Comparison of ENCODE assay signal across 1 cellular context in the genomic region with DNA sequence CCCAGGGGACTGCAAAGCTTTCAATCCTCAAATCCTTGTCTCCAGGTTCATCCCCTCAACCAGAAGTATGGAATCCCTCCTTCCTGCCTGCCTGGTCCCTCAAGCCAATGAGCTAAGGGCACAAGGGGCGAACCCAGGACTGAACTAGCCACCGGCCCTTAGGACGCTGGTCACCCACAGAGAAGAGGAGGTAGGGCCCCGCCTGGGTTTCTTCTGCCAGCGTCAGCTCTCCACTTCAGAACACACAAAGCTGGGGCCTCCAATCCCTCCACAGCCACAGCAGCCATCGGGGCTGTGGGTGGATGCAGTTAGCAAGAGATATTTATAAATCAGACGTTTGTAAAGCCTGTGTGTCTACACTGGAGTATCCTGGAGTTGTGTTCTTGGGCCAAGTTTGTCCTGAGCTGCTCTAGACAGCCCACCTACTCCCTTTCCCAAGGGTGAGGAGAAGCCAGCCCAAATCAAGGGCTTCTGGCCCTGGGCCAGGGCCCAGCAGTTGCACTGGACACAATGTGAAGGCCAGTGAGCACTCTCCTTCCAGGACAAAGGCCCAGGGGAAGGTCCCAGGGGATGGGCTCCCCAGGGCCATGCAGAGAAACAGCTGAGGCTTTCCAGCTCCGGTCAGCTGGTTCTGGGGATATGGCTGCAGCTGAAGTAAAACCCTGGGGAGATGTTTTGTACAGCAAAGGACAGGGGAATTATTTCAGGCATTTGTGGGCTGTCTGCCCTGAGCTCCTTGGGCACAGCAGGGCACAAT.
TF ChIP-seq lines count a peak whose summit lies in the region.

No MANE protein-coding gene starts in this region.

TF ChIP-seq in HepG2, 621 proteins besides CTCF, POLR2A, EP300 and RAD21 (continued from another document and continues in another):
- TF ChIP-seq, protein P1, sequence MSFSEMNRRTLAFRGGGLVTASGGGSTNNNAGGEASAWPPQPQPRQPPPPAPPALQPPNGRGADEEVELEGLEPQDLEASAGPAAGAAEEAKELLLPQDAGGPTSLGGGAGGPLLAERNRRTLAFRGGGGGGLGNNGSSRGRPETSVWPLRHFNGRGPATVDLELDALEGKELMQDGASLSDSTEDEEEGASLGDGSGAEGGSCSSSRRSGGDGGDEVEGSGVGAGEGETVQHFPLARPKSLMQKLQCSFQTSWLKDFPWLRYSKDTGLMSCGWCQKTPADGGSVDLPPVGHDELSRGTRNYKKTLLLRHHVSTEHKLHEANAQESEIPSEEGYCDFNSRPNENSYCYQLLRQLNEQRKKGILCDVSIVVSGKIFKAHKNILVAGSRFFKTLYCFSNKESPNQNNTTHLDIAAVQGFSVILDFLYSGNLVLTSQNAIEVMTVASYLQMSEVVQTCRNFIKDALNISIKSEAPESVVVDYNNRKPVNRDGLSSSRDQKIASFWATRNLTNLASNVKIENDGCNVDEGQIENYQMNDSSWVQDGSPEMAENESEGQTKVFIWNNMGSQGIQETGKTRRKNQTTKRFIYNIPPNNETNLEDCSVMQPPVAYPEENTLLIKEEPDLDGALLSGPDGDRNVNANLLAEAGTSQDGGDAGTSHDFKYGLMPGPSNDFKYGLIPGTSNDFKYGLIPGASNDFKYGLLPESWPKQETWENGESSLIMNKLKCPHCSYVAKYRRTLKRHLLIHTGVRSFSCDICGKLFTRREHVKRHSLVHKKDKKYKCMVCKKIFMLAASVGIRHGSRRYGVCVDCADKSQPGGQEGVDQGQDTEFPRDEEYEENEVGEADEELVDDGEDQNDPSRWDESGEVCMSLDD (CRISPR knock-in tag; IDR thresholded peaks at IDR 0.05; ENCODE audit: borderline replicate concordance), result peak; percentile 18; the same call in 1 of the 2 replicates
- TF ChIP-seq TGIF2 (CRISPR knock-in tag; IDR thresholded peaks at IDR 0.05) (no peak), TCF7L2 (IDR thresholded peaks at IDR 0.05; ENCODE audit: low read depth, low read length) (no peak), NR2F2 (IDR thresholded peaks at IDR 0.05; ENCODE audit: borderline replicate concordance, low read depth) (0 out of 2 replicates have a peak, but pooled peaks have one; percentile 51), HDAC1 (CRISPR knock-in tag; IDR thresholded peaks at IDR 0.05) (peak; percentile 41; the same call in 1 of the 2 replicates), ZNF282 (IDR thresholded peaks at IDR 0.05; ENCODE audit: partially characterized antibody) (no peak), ETV6 (CRISPR knock-in tag; conservative IDR thresholded peaks at IDR 0.05) (0 out of 2 replicates have a peak, but pooled peaks have one; percentile 29), IRX3 (CRISPR knock-in tag; IDR thresholded peaks at IDR 0.05; ENCODE audit: borderline replicate concordance, low read depth) (peak; percentile 54; the same call in 1 of the 2 replicates), ZNF816 (CRISPR knock-in tag; IDR thresholded peaks at IDR 0.05; ENCODE audit: borderline replicate concordance) (peak; percentile 31; the same call in 1 of the 2 replicates), TP53 (CRISPR knock-in tag; conservative IDR thresholded peaks at IDR 0.05) (no peak), ZC3H4 (CRISPR knock-in tag; IDR thresholded peaks at IDR 0.05; ENCODE audit: borderline replicate concordance) (peak; percentile 45), GABPB1 (CRISPR knock-in tag; IDR thresholded peaks at IDR 0.05) (peak; percentile 22), POLR2G (IDR thresholded peaks at IDR 0.05; ENCODE audit: low read depth, low read length) (peak; percentile 81), ZNF670 (CRISPR knock-in tag; IDR thresholded peaks at IDR 0.05; ENCODE audit: borderline replicate concordance) (0 out of 2 replicates have a peak, but pooled peaks have one; percentile 60), HNRNPH1 (optimal IDR thresholded peaks at IDR 0.05; ENCODE audit: low read depth, low read length) (peak; percentile 60), CBX1 (IDR thresholded peaks at IDR 0.05; ENCODE audit: low read depth) (no peak), NR2C2 (CRISPR knock-in tag; IDR thresholded peaks at IDR 0.05; ENCODE audit: borderline replicate concordance) (0 out of 2 replicates have a peak, but pooled peaks have one; percentile 17), RBM39 (IDR thresholded peaks at IDR 0.05; ENCODE audit: low read depth, low read length, poor library complexity, severe bottlenecking) (peak; percentile 50), ZNF501 (CRISPR knock-in tag; IDR thresholded peaks at IDR 0.05) (peak; percentile 65; the same call in 1 of the 2 replicates), MYNN (CRISPR knock-in tag; IDR thresholded peaks at IDR 0.05; ENCODE audit: low read depth) (0 out of 2 replicates have a peak, but pooled peaks have one; percentile 48), ZEB1 (IDR thresholded peaks at IDR 0.05; ENCODE audit: insufficient replicate concordance, low read depth) (peak; percentile 32), AGO2 (optimal IDR thresholded peaks at IDR 0.05; ENCODE audit: low read depth, low read length) (peak; percentile 97), ARNT2 (CRISPR knock-in tag; IDR thresholded peaks at IDR 0.05; ENCODE audit: low read depth) (peak; percentile 55; the same call in 1 of the 2 replicates)
- TF ChIP-seq, protein P2, sequence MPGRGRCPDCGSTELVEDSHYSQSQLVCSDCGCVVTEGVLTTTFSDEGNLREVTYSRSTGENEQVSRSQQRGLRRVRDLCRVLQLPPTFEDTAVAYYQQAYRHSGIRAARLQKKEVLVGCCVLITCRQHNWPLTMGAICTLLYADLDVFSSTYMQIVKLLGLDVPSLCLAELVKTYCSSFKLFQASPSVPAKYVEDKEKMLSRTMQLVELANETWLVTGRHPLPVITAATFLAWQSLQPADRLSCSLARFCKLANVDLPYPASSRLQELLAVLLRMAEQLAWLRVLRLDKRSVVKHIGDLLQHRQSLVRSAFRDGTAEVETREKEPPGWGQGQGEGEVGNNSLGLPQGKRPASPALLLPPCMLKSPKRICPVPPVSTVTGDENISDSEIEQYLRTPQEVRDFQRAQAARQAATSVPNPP (CRISPR knock-in tag; IDR thresholded peaks at IDR 0.05), result peak; percentile 82
- TF ChIP-seq, protein P3, sequence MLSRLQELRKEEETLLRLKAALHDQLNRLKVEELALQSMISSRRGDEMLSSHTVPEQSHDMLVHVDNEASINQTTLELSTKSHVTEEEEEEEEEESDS (CRISPR knock-in tag; IDR thresholded peaks at IDR 0.05; ENCODE audit: borderline replicate concordance), result no peak
- TF ChIP-seq, protein P4, sequence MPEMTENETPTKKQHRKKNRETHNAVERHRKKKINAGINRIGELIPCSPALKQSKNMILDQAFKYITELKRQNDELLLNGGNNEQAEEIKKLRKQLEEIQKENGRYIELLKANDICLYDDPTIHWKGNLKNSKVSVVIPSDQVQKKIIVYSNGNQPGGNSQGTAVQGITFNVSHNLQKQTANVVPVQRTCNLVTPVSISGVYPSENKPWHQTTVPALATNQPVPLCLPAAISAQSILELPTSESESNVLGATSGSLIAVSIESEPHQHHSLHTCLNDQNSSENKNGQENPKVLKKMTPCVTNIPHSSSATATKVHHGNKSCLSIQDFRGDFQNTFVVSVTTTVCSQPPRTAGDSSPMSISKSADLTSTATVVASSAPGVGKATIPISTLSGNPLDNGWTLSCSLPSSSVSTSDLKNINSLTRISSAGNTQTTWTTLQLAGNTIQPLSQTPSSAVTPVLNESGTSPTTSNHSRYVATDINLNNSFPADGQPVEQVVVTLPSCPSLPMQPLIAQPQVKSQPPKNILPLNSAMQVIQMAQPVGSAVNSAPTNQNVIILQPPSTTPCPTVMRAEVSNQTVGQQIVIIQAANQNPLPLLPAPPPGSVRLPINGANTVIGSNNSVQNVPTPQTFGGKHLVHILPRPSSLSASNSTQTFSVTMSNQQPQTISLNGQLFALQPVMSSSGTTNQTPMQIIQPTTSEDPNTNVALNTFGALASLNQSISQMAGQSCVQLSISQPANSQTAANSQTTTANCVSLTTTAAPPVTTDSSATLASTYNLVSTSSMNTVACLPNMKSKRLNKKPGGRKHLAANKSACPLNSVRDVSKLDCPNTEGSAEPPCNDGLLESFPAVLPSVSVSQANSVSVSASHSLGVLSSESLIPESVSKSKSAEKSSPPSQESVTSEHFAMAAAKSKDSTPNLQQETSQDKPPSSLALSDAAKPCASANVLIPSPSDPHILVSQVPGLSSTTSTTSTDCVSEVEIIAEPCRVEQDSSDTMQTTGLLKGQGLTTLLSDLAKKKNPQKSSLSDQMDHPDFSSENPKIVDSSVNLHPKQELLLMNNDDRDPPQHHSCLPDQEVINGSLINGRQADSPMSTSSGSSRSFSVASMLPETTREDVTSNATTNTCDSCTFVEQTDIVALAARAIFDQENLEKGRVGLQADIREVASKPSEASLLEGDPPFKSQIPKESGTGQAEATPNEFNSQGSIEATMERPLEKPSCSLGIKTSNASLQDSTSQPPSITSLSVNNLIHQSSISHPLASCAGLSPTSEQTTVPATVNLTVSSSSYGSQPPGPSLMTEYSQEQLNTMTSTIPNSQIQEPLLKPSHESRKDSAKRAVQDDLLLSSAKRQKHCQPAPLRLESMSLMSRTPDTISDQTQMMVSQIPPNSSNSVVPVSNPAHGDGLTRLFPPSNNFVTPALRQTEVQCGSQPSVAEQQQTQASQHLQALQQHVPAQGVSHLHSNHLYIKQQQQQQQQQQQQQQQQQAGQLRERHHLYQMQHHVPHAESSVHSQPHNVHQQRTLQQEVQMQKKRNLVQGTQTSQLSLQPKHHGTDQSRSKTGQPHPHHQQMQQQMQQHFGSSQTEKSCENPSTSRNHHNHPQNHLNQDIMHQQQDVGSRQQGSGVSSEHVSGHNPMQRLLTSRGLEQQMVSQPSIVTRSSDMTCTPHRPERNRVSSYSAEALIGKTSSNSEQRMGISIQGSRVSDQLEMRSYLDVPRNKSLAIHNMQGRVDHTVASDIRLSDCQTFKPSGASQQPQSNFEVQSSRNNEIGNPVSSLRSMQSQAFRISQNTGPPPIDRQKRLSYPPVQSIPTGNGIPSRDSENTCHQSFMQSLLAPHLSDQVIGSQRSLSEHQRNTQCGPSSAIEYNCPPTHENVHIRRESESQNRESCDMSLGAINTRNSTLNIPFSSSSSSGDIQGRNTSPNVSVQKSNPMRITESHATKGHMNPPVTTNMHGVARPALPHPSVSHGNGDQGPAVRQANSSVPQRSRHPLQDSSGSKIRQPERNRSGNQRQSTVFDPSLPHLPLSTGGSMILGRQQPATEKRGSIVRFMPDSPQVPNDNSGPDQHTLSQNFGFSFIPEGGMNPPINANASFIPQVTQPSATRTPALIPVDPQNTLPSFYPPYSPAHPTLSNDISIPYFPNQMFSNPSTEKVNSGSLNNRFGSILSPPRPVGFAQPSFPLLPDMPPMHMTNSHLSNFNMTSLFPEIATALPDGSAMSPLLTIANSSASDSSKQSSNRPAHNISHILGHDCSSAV (CRISPR knock-in tag; IDR thresholded peaks at IDR 0.05; ENCODE audit: borderline replicate concordance), result no peak
- TF ChIP-seq, protein P5, sequence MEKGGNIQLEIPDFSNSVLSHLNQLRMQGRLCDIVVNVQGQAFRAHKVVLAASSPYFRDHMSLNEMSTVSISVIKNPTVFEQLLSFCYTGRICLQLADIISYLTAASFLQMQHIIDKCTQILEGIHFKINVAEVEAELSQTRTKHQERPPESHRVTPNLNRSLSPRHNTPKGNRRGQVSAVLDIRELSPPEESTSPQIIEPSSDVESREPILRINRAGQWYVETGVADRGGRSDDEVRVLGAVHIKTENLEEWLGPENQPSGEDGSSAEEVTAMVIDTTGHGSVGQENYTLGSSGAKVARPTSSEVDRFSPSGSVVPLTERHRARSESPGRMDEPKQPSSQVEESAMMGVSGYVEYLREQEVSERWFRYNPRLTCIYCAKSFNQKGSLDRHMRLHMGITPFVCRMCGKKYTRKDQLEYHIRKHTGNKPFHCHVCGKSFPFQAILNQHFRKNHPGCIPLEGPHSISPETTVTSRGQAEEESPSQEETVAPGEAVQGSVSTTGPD (CRISPR knock-in tag; IDR thresholded peaks at IDR 0.05), result no peak
- TF ChIP-seq, protein P6, sequence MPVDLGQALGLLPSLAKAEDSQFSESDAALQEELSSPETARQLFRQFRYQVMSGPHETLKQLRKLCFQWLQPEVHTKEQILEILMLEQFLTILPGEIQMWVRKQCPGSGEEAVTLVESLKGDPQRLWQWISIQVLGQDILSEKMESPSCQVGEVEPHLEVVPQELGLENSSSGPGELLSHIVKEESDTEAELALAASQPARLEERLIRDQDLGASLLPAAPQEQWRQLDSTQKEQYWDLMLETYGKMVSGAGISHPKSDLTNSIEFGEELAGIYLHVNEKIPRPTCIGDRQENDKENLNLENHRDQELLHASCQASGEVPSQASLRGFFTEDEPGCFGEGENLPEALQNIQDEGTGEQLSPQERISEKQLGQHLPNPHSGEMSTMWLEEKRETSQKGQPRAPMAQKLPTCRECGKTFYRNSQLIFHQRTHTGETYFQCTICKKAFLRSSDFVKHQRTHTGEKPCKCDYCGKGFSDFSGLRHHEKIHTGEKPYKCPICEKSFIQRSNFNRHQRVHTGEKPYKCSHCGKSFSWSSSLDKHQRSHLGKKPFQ (CRISPR knock-in tag; IDR thresholded peaks at IDR 0.05; ENCODE audit: insufficient replicate concordance), result no peak
- TF ChIP-seq, protein P7, sequence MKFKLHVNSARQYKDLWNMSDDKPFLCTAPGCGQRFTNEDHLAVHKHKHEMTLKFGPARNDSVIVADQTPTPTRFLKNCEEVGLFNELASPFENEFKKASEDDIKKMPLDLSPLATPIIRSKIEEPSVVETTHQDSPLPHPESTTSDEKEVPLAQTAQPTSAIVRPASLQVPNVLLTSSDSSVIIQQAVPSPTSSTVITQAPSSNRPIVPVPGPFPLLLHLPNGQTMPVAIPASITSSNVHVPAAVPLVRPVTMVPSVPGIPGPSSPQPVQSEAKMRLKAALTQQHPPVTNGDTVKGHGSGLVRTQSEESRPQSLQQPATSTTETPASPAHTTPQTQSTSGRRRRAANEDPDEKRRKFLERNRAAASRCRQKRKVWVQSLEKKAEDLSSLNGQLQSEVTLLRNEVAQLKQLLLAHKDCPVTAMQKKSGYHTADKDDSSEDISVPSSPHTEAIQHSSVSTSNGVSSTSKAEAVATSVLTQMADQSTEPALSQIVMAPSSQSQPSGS (CRISPR knock-in tag; IDR thresholded peaks at IDR 0.05), result 0 out of 2 replicates have a peak, but pooled peaks have one; percentile 10
- TF ChIP-seq, protein P8, sequence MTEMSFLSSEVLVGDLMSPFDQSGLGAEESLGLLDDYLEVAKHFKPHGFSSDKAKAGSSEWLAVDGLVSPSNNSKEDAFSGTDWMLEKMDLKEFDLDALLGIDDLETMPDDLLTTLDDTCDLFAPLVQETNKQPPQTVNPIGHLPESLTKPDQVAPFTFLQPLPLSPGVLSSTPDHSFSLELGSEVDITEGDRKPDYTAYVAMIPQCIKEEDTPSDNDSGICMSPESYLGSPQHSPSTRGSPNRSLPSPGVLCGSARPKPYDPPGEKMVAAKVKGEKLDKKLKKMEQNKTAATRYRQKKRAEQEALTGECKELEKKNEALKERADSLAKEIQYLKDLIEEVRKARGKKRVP (CRISPR knock-in tag; IDR thresholded peaks at IDR 0.05), result no peak
- TF ChIP-seq, protein P9, sequence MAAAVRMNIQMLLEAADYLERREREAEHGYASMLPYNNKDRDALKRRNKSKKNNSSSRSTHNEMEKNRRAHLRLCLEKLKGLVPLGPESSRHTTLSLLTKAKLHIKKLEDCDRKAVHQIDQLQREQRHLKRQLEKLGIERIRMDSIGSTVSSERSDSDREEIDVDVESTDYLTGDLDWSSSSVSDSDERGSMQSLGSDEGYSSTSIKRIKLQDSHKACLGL (CRISPR knock-in tag; IDR thresholded peaks at IDR 0.05), result no peak
- TF ChIP-seq, protein P10, sequence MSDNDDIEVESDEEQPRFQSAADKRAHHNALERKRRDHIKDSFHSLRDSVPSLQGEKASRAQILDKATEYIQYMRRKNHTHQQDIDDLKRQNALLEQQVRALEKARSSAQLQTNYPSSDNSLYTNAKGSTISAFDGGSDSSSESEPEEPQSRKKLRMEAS (IDR thresholded peaks at IDR 0.05), result peak; percentile 41; the same call in 1 of the 2 replicates
- TF ChIP-seq, protein P11, sequence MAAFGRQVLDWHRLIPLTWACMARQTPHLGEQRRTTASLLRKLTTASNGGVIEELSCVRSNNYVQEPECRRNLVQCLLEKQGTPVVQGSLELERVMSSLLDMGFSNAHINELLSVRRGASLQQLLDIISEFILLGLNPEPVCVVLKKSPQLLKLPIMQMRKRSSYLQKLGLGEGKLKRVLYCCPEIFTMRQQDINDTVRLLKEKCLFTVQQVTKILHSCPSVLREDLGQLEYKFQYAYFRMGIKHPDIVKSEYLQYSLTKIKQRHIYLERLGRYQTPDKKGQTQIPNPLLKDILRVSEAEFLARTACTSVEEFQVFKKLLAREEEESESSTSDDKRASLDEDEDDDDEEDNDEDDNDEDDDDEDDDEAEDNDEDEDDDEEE (CRISPR knock-in tag; IDR thresholded peaks at IDR 0.05), result no peak; the same call in 1 of the 2 replicates
